In genomic region chr1:33220701-33221384, GRCh38 we compare ENCODE assay signal across 16 cellular contexts. TPM values are rescaled to one million over a fixed set of nuclear protein-coding genes. Genes with fewer than 3 reads are reported as not detected.
DNase-seq lines count a peak whose midpoint lies in the region; ATAC-seq and TF ChIP-seq lines count a peak whose summit lies in the region.
"Had no signal": no experiment of that assay in that cellular context is flagged by ENCODE, and none has a peak within 500 bp of the region (broad histone marks: within the 10 kb centered on the region; RNA-seq: fewer than 3 reads in every experiment).

No MANE protein-coding gene starts in this region.

- H3F3A ChIP-seq in GM23248 (ENCODE audit: insufficient read depth), result peaks cover 4% of the 10 kb centered on the region; the same call in 1 of the 2 replicates

- TF ChIP-seq CTCF in fibroblast of the aortic adventitia (IDR thresholded peaks at IDR 0.05; ENCODE audit: insufficient read depth, low read length) (no peak), prostate gland (IDR thresholded peaks at IDR 0.05) (no peak), glutamatergic neuron (IDR thresholded peaks at IDR 0.05; ENCODE audit: partially characterized antibody, unreplicated experiment) (no peak)

- H3K27me3 Mint-ChIP-seq in glutamatergic neuron (ENCODE audit: unreplicated experiment), result peaks cover 2% of the 10 kb centered on the region
- H3K27me3 Mint-ChIP-seq: effector memory CD8-positive, alpha-beta T cell had no signal

- H3K9me2 ChIP-seq in GM23248 (ENCODE audit: insufficient read depth), result no peaks in the 10 kb centered on the region

- no peak for ATAC-seq in HG03175 (IDR thresholded peaks at IDR 0.05; ENCODE audit: unreplicated experiment)
- ATAC-seq: effector memory CD8-positive, alpha-beta T cell; GM12878 had no signal

- peaks cover 10% of the 10 kb centered on the region for H3K9me3 Mint-ChIP-seq in glutamatergic neuron (ENCODE audit: unreplicated experiment)

- no peaks in the 10 kb centered on the region for H4K20me1 ChIP-seq in GM23248 (ENCODE audit: insufficient read depth)

- no peaks in the 10 kb centered on the region for H3K9me3 ChIP-seq in GM23248 (ENCODE audit: low read depth)
- H3K9me3 ChIP-seq in prostate gland, result no peaks in the 10 kb centered on the region
- H3K9me3 ChIP-seq: vagina had no signal

- H3K9ac ChIP-seq in GM23248, result no peak overlapping the region

- no peaks in the 10 kb centered on the region for H3K79me2 ChIP-seq in GM23248 (ENCODE audit: insufficient read depth)

- peaks cover 30% of the 10 kb centered on the region for H3K36me3 Mint-ChIP-seq in glutamatergic neuron (ENCODE audit: unreplicated experiment)

- DNase-seq in GM23248 (peak; percentile 26), RPMI7951 (ENCODE audit: low read depth) (peak; percentile 24), fibroblast of the aortic adventitia (ENCODE audit: low read depth) (peak; percentile 56), prostate gland (ENCODE audit: low spot score) (peak; percentile 64), NCI-H128 (lab: John Stamatoyannopoulos, UW; ENCODE audit: unreplicated experiment) (no peak), glutamatergic neuron (no peak), NCI-H2227 (lab: John Stamatoyannopoulos, UW; ENCODE audit: unreplicated experiment) (no peak)
- DNase-seq: activated CD4-positive, alpha-beta T cell treated with anti-CD3 and anti-CD28 coated beads, Interleukin-2, amount 50 U/mL, for 1 hour; effector memory CD8-positive, alpha-beta T cell; stimulated activated CD8-positive, alpha-beta memory T cell treated with anti-CD3 and anti-CD28 coated beads, Interleukin-4, amount 100 ng/mL, for 48 hours had no signal

- intact Hi-C loops in prostate gland (cut with DNase I), result no loop called here

- in situ Hi-C loops in GM23248 (cut with MboI), result loop anchor here (25.0 kb wide), 1 partner anchor 141 kb away; no protein-coding TSS in a partner anchor

- H3K4me1 Mint-ChIP-seq in glutamatergic neuron (ENCODE audit: low read depth, unreplicated experiment), result peaks cover 5% of the 10 kb centered on the region

- peak overlapping the region; percentile 9 for H3K4me2 ChIP-seq in GM23248 (ENCODE audit: unreplicated experiment)

- H3K27ac Mint-ChIP-seq in glutamatergic neuron (ENCODE audit: unreplicated experiment), result no peak overlapping the region
- H3K27ac Mint-ChIP-seq: effector memory CD8-positive, alpha-beta T cell had no signal

- 38 to 45% methylated on average over 12 of the region's 12 CpGs for WGBS in GM23248 (ENCODE audit: low coverage in 1 of 2, low lambda C conversion rate in 2 of 2, missing lambda C conversion rate in 2 of 2), 2 experiments
- 49% methylated on average over 12 of the region's 12 CpGs for WGBS in prostate gland

- H3K4me3 ChIP-seq in GM23248 (no peak overlapping the region), fibroblast of the aortic adventitia (ENCODE audit: low read depth, low read length) (no peak overlapping the region), prostate gland (no peak overlapping the region)
- H3K4me3 ChIP-seq: ascending aorta, GM12878, heart left ventricle, vagina had no signal

- TF ChIP-seq POLR2A in prostate gland (IDR thresholded peaks at IDR 0.05), result no peak

- H2AFZ ChIP-seq in GM23248, result no peak overlapping the region

- H3K27ac ChIP-seq in GM23248 (no peak overlapping the region), prostate gland (no peak overlapping the region)
- H3K27ac ChIP-seq: ascending aorta, heart left ventricle, HL-60, vagina had no signal

- H3K4me1 ChIP-seq in GM23248 (ENCODE audit: insufficient read depth), result 0 out of 2 replicates have a peak, but pooled peaks cover 7% of the 10 kb centered on the region
- H3K4me1 ChIP-seq in prostate gland (replicated peaks), result no peaks in the 10 kb centered on the region

- H3K27me3 ChIP-seq in GM23248 (replicated peaks; ENCODE audit: insufficient read depth) (no peaks in the 10 kb centered on the region), prostate gland (replicated peaks; ENCODE audit: insufficient read depth) (no peaks in the 10 kb centered on the region)
- H3K27me3 ChIP-seq: ascending aorta, heart left ventricle, vagina had no signal

- H3K36me3 ChIP-seq in GM23248 (ENCODE audit: low read depth) (no peaks in the 10 kb centered on the region), prostate gland (no peaks in the 10 kb centered on the region)
- H3K36me3 ChIP-seq: ascending aorta, heart left ventricle, vagina had no signal

- H3K4me3 Mint-ChIP-seq in glutamatergic neuron (ENCODE audit: unreplicated experiment), result no peak overlapping the region
- H3K4me3 Mint-ChIP-seq: effector memory CD8-positive, alpha-beta T cell had no signal

RNA-seq across cellular contexts. Expression of gene ZNF362, which starts 35.4 kb away (rescaled TPM):
- total RNA-seq in GM23248 (2014; rRNA removed; shearing (Covaris generic)), result 9.6 and 9.7 TPM in 2 replicates
- 26.0 and 28.8 TPM in 2 replicates for polyA plus RNA-seq in GM23248 (2016; fragmentation: Nextera tagmentation; extraction: Ambion mirVana)
- 6.6 and 8.9 TPM in 2 replicates for total RNA-seq in RPMI7951 (2014; rRNA removed; shearing (Covaris generic))
- total RNA-seq in fibroblast of the aortic adventitia (ENCODE audit: low replicate concordance) (12.3 and 14.5 TPM in 2 replicates), prostate gland (10 to 100 TPM; 45.0 to 52.0 TPM), glutamatergic neuron (ENCODE audit: unreplicated experiment) (69.8 TPM)

RNA-seq across cellular contexts. Expression of gene TRIM62, which starts 39.0 kb away (rescaled TPM):
- total RNA-seq in GM23248 (2014; rRNA removed; shearing (Covaris generic)), result 2.0 and 2.6 TPM in 2 replicates
- 1.5 and 2.0 TPM in 2 replicates for polyA plus RNA-seq in GM23248 (2016; fragmentation: Nextera tagmentation; extraction: Ambion mirVana)
- 5.6 and 6.2 TPM in 2 replicates for total RNA-seq in RPMI7951 (2014; rRNA removed; shearing (Covaris generic))
- total RNA-seq in fibroblast of the aortic adventitia (ENCODE audit: low replicate concordance) (3.1 and 10.7 TPM in 2 replicates), prostate gland (10 to 100 TPM; 13.3 to 18.1 TPM), glutamatergic neuron (ENCODE audit: unreplicated experiment) (95.7 TPM)

Comparison
In these comparisons a context has a peak if more than half of its experiments do, and no peak if none do; other contexts are left out.
1. DNase-seq: peak in GM23248 (single experiment), RPMI7951 (single experiment), fibroblast of the aortic adventitia (single experiment) and prostate gland (single experiment); none in NCI-H128 (single experiment), glutamatergic neuron (single experiment) and NCI-H2227 (single experiment).